Comparison of ENCODE assay signal across 29 cellular contexts in the genomic region with DNA sequence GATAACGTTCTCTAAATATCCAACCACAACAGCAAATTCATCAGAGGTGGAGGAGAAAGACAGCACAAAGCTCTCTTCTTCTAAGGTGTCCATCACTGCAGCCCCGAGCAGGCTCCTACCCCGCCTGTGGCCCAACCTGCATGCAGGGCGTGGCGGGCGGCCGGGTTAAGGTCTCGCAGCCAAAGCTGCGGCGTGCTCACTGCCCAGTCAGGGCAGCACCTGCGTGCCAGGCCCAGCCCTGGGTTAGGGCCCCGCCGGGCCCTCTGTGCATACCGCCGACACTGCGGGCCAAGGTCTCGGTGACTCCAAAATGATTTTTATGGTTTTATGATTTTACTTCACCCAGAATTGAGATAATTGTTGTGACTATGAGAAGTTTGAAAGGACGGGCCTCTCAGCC.
"Had no signal": no experiment of that assay in that cellular context is flagged by ENCODE, and none has a peak within 500 bp of the region (broad histone marks: within the 10 kb centered on the region; RNA-seq: fewer than 3 reads in every experiment).

No MANE protein-coding gene starts in this region.

- H3K27me3 Mint-ChIP-seq: activated CD4-positive, alpha-beta memory T cell treated with anti-CD3 and anti-CD28 coated beads for 36 hours; activated CD4-positive, alpha-beta T cell treated with anti-CD3 and anti-CD28 coated beads, Interleukin-2, amount 10 ng/mL, durations not matched to agents 7 days and 5 days; activated naive CD8-positive, alpha-beta T cell; activated T-helper 17 cell treated with anti-CD3 and anti-CD28 coated beads, Interleukin-2, amount 50 U/mL, for 72 hours; brain; central memory CD8-positive, alpha-beta T cell; T-helper 17 cell had no signal

- ATAC-seq: activated T-helper 17 cell treated with anti-CD3 and anti-CD28 coated beads, Interleukin-2, amount 50 U/mL, for 72 hours; T-helper 17 cell had no signal

- FAIRE-seq: astrocyte, RCC 7860, TTC549 had no signal

- H3K27ac ChIP-seq: VCaP had no signal

- H3K4me1 Mint-ChIP-seq: activated T-helper 17 cell treated with anti-CD3 and anti-CD28 coated beads, Interleukin-2, amount 50 U/mL, for 72 hours; brain; central memory CD8-positive, alpha-beta T cell had no signal

- H3K27ac Mint-ChIP-seq: activated CD4-positive, alpha-beta memory T cell treated with anti-CD3 and anti-CD28 coated beads for 36 hours; activated CD4-positive, alpha-beta T cell treated with anti-CD3 and anti-CD28 coated beads, Interleukin-2, amount 10 ng/mL, durations not matched to agents 7 days and 5 days; activated naive CD4-positive, alpha-beta T cell treated with anti-CD3 and anti-CD28 coated beads for 36 hours; activated naive CD8-positive, alpha-beta T cell; T-helper 17 cell had no signal

- H3K36me3 Mint-ChIP-seq: activated naive CD8-positive, alpha-beta T cell had no signal

- DNase-seq: activated CD4-positive, alpha-beta memory T cell treated with anti-CD3 and anti-CD28 coated beads for 36 hours; activated CD4-positive, alpha-beta T cell treated with anti-CD3 and anti-CD28 coated beads, Interleukin-2, amount 10 ng/mL, durations not matched to agents 7 days and 5 days; activated CD4-positive, CD25-positive, alpha-beta regulatory T cell; activated gamma-delta T cell; activated naive CD4-positive, alpha-beta T cell treated with anti-CD3 and anti-CD28 coated beads for 36 hours; activated T-cell treated with anti-CD3 and anti-CD28 coated beads for 4 hours; activated T-cell treated with anti-CD3 and anti-CD28 coated beads, Interleukin-2, amount 50 U/mL, for 48 hours; amygdala; MM.1S; NCI-H1105; NCI-H1436; NCI-H1694 treated with DMSO at 0.1 percent for 48 hours; NCI-H2029 treated with DMSO at 0.1 percent for 48 hours; NCI-H345; NCI-H510A; NCI-H526 treated with DMSO at 0.1 percent for 48 hours; NCI-H82; OCI-M1; SIG-M5; T-helper 17 cell; T1000 had no signal

- H3K4me3 Mint-ChIP-seq: activated CD4-positive, alpha-beta memory T cell treated with anti-CD3 and anti-CD28 coated beads for 36 hours; activated CD4-positive, alpha-beta T cell treated with anti-CD3 and anti-CD28 coated beads, Interleukin-2, amount 10 ng/mL, durations not matched to agents 7 days and 5 days; activated naive CD4-positive, alpha-beta T cell treated with anti-CD3 and anti-CD28 coated beads for 36 hours; activated naive CD8-positive, alpha-beta T cell; activated T-helper 17 cell treated with anti-CD3 and anti-CD28 coated beads, Interleukin-2, amount 50 U/mL, for 72 hours; brain; central memory CD8-positive, alpha-beta T cell; T-helper 17 cell had no signal

- H3K9me3 Mint-ChIP-seq: activated CD4-positive, alpha-beta memory T cell treated with anti-CD3 and anti-CD28 coated beads for 36 hours; activated CD4-positive, alpha-beta T cell treated with anti-CD3 and anti-CD28 coated beads, Interleukin-2, amount 10 ng/mL, durations not matched to agents 7 days and 5 days; activated naive CD4-positive, alpha-beta T cell treated with anti-CD3 and anti-CD28 coated beads for 36 hours; activated T-helper 17 cell treated with anti-CD3 and anti-CD28 coated beads, Interleukin-2, amount 50 U/mL, for 72 hours; brain; central memory CD8-positive, alpha-beta T cell had no signal
